In the genomic region with DNA sequence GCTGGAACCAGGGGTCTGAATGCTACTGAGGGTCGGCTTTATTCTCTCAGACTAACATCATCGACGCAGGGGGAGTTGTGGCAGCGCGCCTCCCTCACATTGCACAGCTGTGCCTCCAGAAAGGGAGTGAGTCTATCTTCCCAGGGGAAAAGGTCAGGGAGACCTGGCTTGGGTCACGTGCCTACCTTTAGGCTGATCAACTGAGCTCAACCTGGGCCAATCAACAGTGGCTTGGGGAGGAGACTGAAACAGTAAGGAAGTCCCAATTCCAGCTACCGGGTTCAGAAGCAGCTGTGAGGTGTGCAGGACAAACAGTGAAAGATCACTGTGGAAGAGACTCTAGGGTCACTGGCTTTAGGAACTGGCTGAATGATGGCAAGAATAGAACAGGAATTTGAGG, we compare ENCODE assay signal across 11 cellular contexts. TPM values are rescaled to one million over a fixed set of nuclear protein-coding genes. Genes with fewer than 3 reads are reported as not detected.
DNase-seq lines count a peak whose midpoint lies in the region; TF ChIP-seq lines count a peak whose summit lies in the region.
"Had no signal": no experiment of that assay in that cellular context is flagged by ENCODE, and none has a peak within 500 bp of the region (broad histone marks: within the 10 kb centered on the region; RNA-seq: fewer than 3 reads in every experiment).

No MANE protein-coding gene starts in this region.

- H3K9me3 Mint-ChIP-seq in Caco-2 (ENCODE audit: unreplicated experiment) (no peaks in the 10 kb centered on the region), mesothelial cell of epicardium (peaks cover 11% of the 10 kb centered on the region)

- peaks cover 31% of the 10 kb centered on the region for H3K4me1 ChIP-seq in Caco-2
- no peaks in the 10 kb centered on the region for H3K4me1 ChIP-seq in colonic mucosa

- no peak for TF ChIP-seq RAD21 in Ishikawa (IDR thresholded peaks at IDR 0.05; ENCODE audit: low read depth)

- H3K4me3 Mint-ChIP-seq in Caco-2 (ENCODE audit: unreplicated experiment) (peak overlapping the region; percentile 60), mesothelial cell of epicardium (no peak overlapping the region)
- H3K4me3 Mint-ChIP-seq: activated CD4-positive, alpha-beta T cell treated with anti-CD3 and anti-CD28 coated beads, Interleukin-2, amount 10 ng/mL, durations not matched to agents 7 days and 5 days; dendritic cell treated with granulocyte-macrophage colony-stimulating factor and Interleukin-4, amounts not matched to agents 40 ng/mL and 50 ng/mL, for 4 days; IgD-negative memory B cell had no signal

- H3K4me3 ChIP-seq in Caco-2 (ENCODE audit: low read depth, low read length) (peak overlapping the region; percentile 26), colonic mucosa (no peak overlapping the region)

- peak overlapping the region; percentile 20 for H3K27ac ChIP-seq in colonic mucosa

- no peaks in the 10 kb centered on the region for H3K27me3 ChIP-seq in Caco-2 (replicated peaks; ENCODE audit: control insufficient read depth, insufficient read depth, low read length)
- no peaks in the 10 kb centered on the region for H3K27me3 ChIP-seq in colonic mucosa

- CTCF ChIA-PET in Caco-2 (lab: Charles Lee) (interaction anchor here (0.6 to 1.6 kb wide), 6 partner anchors 14 to 79 kb away, joined by 3 to 10 read pairs (median 6); partner anchors contain the start of genes INIP and SNX30), GM10248 (lab: Yijun Ruan, JAX) (interaction anchor here (0.8 to 1.0 kb wide), 3 partner anchors 9 to 15 kb away, joined by 3 to 5 read pairs (median 3); no protein-coding TSS in a partner anchor)

- no TSS peak for BruUV-seq in Caco-2 (replicated peaks; lab: Mats Ljungman, UMichigan)

- H3K9me3 ChIP-seq in Caco-2: no peaks in the 10 kb centered on the region
- no peaks in the 10 kb centered on the region for H3K9me3 ChIP-seq in colonic mucosa

- H3K27ac Mint-ChIP-seq in Caco-2 (ENCODE audit: unreplicated experiment) (peak overlapping the region; percentile 58), mesothelial cell of epicardium (peak overlapping the region; percentile 47)
- H3K27ac Mint-ChIP-seq: activated CD4-positive, alpha-beta T cell treated with anti-CD3 and anti-CD28 coated beads, Interleukin-2, amount 10 ng/mL, durations not matched to agents 7 days and 5 days; IgD-negative memory B cell had no signal

- intact Hi-C loops in Caco-2 (cut with micrococcal nuclease; ENCODE audit: unreplicated experiment): loop anchor here (1.0 kb wide), 1 partner anchor 14 kb away; no protein-coding TSS in a partner anchor
- intact Hi-C loops in colonic mucosa (cut with DNase I): no loop called here

- TF ChIP-seq EP300 in Ishikawa (IDR thresholded peaks at IDR 0.05; ENCODE audit: borderline replicate concordance): no peak

- H3K4me1 Mint-ChIP-seq in Caco-2 (ENCODE audit: low read depth, unreplicated experiment) (peaks cover 43% of the 10 kb centered on the region), mesothelial cell of epicardium (peaks cover 8% of the 10 kb centered on the region)

- POLR2A ChIA-PET in Caco-2 (lab: Charles Lee) (interaction anchor here (0.6 to 1.3 kb wide), 5 partner anchors 14 to 469 kb away, joined by 3 to 9 read pairs (median 7); partner anchors contain the start of genes INIP and SNX30), GM10248 (lab: Yijun Ruan, JAX) (no interaction called here)

- TF ChIP-seq CTCF in Caco-2 (IDR thresholded peaks at IDR 0.05; ENCODE audit: insufficient read depth in 1 of 2, low read depth in 1 of 2, low read length in 1 of 2, severe bottlenecking in 1 of 2, unreplicated experiment in 1 of 2) (no peak), colonic mucosa (IDR thresholded peaks at IDR 0.05) (no peak), mesothelial cell of epicardium (IDR thresholded peaks at IDR 0.05; ENCODE audit: unreplicated experiment) (no peak), GM10248 (IDR thresholded peaks at IDR 0.05; ENCODE audit: control extremely low read depth, extremely low read depth, low read depth, missing control alignments) (no peak)

- peak; percentile 81 to 92 for DNase-seq in Caco-2
- DNase-seq in colonic mucosa: peak; percentile 69
- no peak for DNase-seq in mesothelial cell of epicardium (ENCODE audit: low spot score in 2 of 2, unreplicated experiment in 2 of 2)
- no peak for DNase-seq in NAMALWA (ENCODE audit: low spot score)
- no peak for DNase-seq in hippocampal formation (lab: John Stamatoyannopoulos, UW)
- DNase-seq in SKM-1 (lab: John Stamatoyannopoulos, UW; ENCODE audit: unreplicated experiment): no peak
- DNase-seq in GM10248 (ENCODE audit: extremely low spot score): no peak
- DNase-seq: activated CD4-positive, alpha-beta T cell treated with anti-CD3 and anti-CD28 coated beads, Interleukin-2, amount 10 ng/mL, durations not matched to agents 7 days and 5 days had no signal

- H3K36me3 Mint-ChIP-seq in Caco-2 (ENCODE audit: insufficient read depth, unreplicated experiment) (peaks cover 9% of the 10 kb centered on the region), mesothelial cell of epicardium (peaks cover 19% of the 10 kb centered on the region)

- no peaks in the 10 kb centered on the region for H3K36me3 ChIP-seq in Caco-2 (ENCODE audit: control insufficient read depth, insufficient read depth, low read length)
- no peaks in the 10 kb centered on the region for H3K36me3 ChIP-seq in colonic mucosa

- peak overlapping the region in 1 of 2 donors; percentile 30 for H3K9ac ChIP-seq in colonic mucosa (ENCODE audit: low read depth in 2 of 2, low read length in 2 of 2)

- H3K27me3 Mint-ChIP-seq in Caco-2 (ENCODE audit: insufficient read depth, unreplicated experiment) (no peaks in the 10 kb centered on the region), mesothelial cell of epicardium (ENCODE audit: low read depth) (no peaks in the 10 kb centered on the region)
- H3K27me3 Mint-ChIP-seq: activated CD4-positive, alpha-beta T cell treated with anti-CD3 and anti-CD28 coated beads, Interleukin-2, amount 10 ng/mL, durations not matched to agents 7 days and 5 days; dendritic cell treated with granulocyte-macrophage colony-stimulating factor and Interleukin-4, amounts not matched to agents 40 ng/mL and 50 ng/mL, for 4 days; IgD-negative memory B cell had no signal

TF ChIP-seq in Ishikawa, 13 proteins besides CTCF, POLR2A, EP300 and RAD21:
- TF ChIP-seq NFIC (IDR thresholded peaks at IDR 0.05) (no peak), USF1 (IDR thresholded peaks at IDR 0.05) (peak; percentile 91)
TF ChIP-seq in Ishikawa: peak in this region for 1.

RNA-seq across cellular contexts. Expression of gene SNX30, which starts 14.3 kb away (rescaled TPM):
- total RNA-seq in Caco-2 (2022): 20.6 and 21.8 TPM in 2 replicates
- 10 to 100 TPM; 17.1 to 30.3 TPM for total RNA-seq in colonic mucosa
- 11.8 to 12.7 TPM (median 12.7 TPM) in 3 replicates for total RNA-seq in mesothelial cell of epicardium

RNA-seq across cellular contexts. Expression of gene INIP, which starts 46.9 kb away (rescaled TPM):
- total RNA-seq in Caco-2 (2022): 30.2 and 31.9 TPM in 2 replicates
- total RNA-seq in colonic mucosa: 10 to 100 TPM; 26.1 to 36.1 TPM
- total RNA-seq in mesothelial cell of epicardium: 21.1 to 25.6 TPM (median 23.3 TPM) in 3 replicates

Comparison
In these comparisons a context has a peak if more than half of its experiments do, and no peak if none do; other contexts are left out.
1. DNase-seq: peak in Caco-2 (2 of 2) and colonic mucosa (single experiment); none in mesothelial cell of epicardium (0 of 2), NAMALWA (single experiment), hippocampal formation (0 of 2), SKM-1 (single experiment) and GM10248 (single experiment).